Comparison of ENCODE assay signal across 17 cellular contexts in genomic region chr10:132606031-132606491, GRCh38.
A peak's percentile ranks its signal among the peaks of the same experiment; 100 is the strongest.
DNase-seq lines count a peak whose midpoint lies in the region; ATAC-seq and TF ChIP-seq lines count a peak whose summit lies in the region.
"Had no signal": no experiment of that assay in that cellular context is flagged by ENCODE, and none has a peak within 500 bp of the region (broad histone marks: within the 10 kb centered on the region; RNA-seq: fewer than 3 reads in every experiment).

No MANE protein-coding gene starts in this region.

- H2BK5ac ChIP-seq in IMR-90 (ENCODE audit: low read depth, low read length, poor library complexity, severe bottlenecking) = no peak overlapping the region

- H4K8ac ChIP-seq in IMR-90 (ENCODE audit: low read depth in 2 of 2, low read length in 2 of 2) = no peak overlapping the region

- TF ChIP-seq POLR2A in IMR-90 (IDR thresholded peaks at IDR 0.05; ENCODE audit: low read depth, low read length) = no peak

- peaks cover 20 to 35% (median 30%) of the 10 kb centered on the region in 11 experiments for H3K9me3 ChIP-seq in BLaER1 treated with 17β-estradiol and CSF1 and Interleukin-3, amounts not matched to agents 10 nM and 100 nM (replicated peaks in 1 of 11)
- H3K9me3 ChIP-seq in IMR-90 (ENCODE audit: control insufficient read depth, insufficient read depth, low read length) = no peaks in the 10 kb centered on the region

- H2AFZ ChIP-seq in IMR-90 (replicated peaks; ENCODE audit: low read length, poor library complexity) = no peak overlapping the region

- H3K18ac ChIP-seq in IMR-90 (ENCODE audit: low read depth, low read length) = no peak overlapping the region

- H3K4me3 Mint-ChIP-seq in activated CD4-positive, alpha-beta memory T cell treated with anti-CD3 and anti-CD28 coated beads for 36 hours = no peak overlapping the region
- H3K4me3 Mint-ChIP-seq: CD4-positive, alpha-beta memory T cell had no signal

- H4K91ac ChIP-seq in IMR-90 (ENCODE audit: insufficient read depth, low read depth, low read length) = no peak overlapping the region

- H3K23ac ChIP-seq in IMR-90 (ENCODE audit: low read depth, low read length) = no peak overlapping the region

- no peak overlapping the region for H3K27ac Mint-ChIP-seq in activated CD4-positive, alpha-beta memory T cell treated with anti-CD3 and anti-CD28 coated beads for 36 hours
- H3K27ac Mint-ChIP-seq: CD4-positive, alpha-beta memory T cell had no signal

- dilution Hi-C loops in IMR-90 (cut with HindIII; ENCODE audit: low sequenced_read_pairs, unreplicated experiment) = no loop called here

- H3K79me1 ChIP-seq in IMR-90 (ENCODE audit: low read depth in 1 of 2, low read length in 2 of 2) = peaks cover 28 to 29% of the 10 kb centered on the region in 2 experiments

- no TSS peak for BruUV-seq in IMR-90 (replicated peaks; lab: Mats Ljungman, UMichigan)

- no peak for TF ChIP-seq RAD21 in IMR-90 (IDR thresholded peaks at IDR 0.05; ENCODE audit: low read length)

- CTCF ChIA-PET in IMR-90 (lab: Yijun Ruan, JAX) = no interaction called here
- CTCF ChIA-PET in activated CD4-positive, alpha-beta memory T cell treated with anti-CD3 and anti-CD28 coated beads for 36 hours (lab: Charles Lee) = no interaction called here

- H3K9me1 ChIP-seq in IMR-90 (ENCODE audit: insufficient read depth, low read length) = peaks cover 3% of the 10 kb centered on the region; the same call in 1 of the 2 replicates

- H3K36me3 ChIP-seq in BLaER1 treated with 17β-estradiol and CSF1 and Interleukin-3, amounts not matched to agents 10 nM and 100 nM = peaks cover 0 to 47% (median 6%) of the 10 kb centered on the region in 11 experiments; a peak in 9 of 22 replicates
- no peaks in the 10 kb centered on the region for H3K36me3 ChIP-seq in IMR-90 (ENCODE audit: control insufficient read depth, insufficient read depth, low read length)

- H3K14ac ChIP-seq in IMR-90 (replicated peaks; ENCODE audit: low read depth, low read length) = no peak overlapping the region

- peaks cover 0 to 2% (median 0%) of the 10 kb centered on the region in 11 experiments; a peak in 1 of 22 replicates for H3K27me3 ChIP-seq in BLaER1 treated with 17β-estradiol and CSF1 and Interleukin-3, amounts not matched to agents 10 nM and 100 nM
- no peaks in the 10 kb centered on the region for H3K27me3 ChIP-seq in IMR-90 (ENCODE audit: control insufficient read depth, insufficient read depth, low read length)

- H3K9ac ChIP-seq in BLaER1 treated with 17β-estradiol and CSF1 and Interleukin-3, amounts not matched to agents 10 nM and 100 nM = peak overlapping the region in 4 of 11 experiments; percentile 9 to 52 (median 36); a peak in 5 of 22 replicates
- no peak overlapping the region for H3K9ac ChIP-seq in IMR-90 (ENCODE audit: low read depth, low read length)
- H3K9ac ChIP-seq: KMS-11 had no signal

- H3K4ac ChIP-seq in IMR-90 (ENCODE audit: low read depth, low read length) = no peak overlapping the region

- peak overlapping the region; percentile 32 to 81 (median 60); a peak in 19 of 22 replicates for H3K4me2 ChIP-seq in BLaER1 treated with 17β-estradiol and CSF1 and Interleukin-3, amounts not matched to agents 10 nM and 100 nM
- H3K4me2 ChIP-seq in IMR-90 (ENCODE audit: low read depth, low read length) = no peak overlapping the region
- H3K4me2 ChIP-seq: KMS-11 had no signal

- TF ChIP-seq CTCF in IMR-90 (conservative IDR thresholded peaks at IDR 0.05; ENCODE audit: low read depth, low read length) = no peak

- H3K56ac ChIP-seq in IMR-90 (ENCODE audit: extremely low read depth, insufficient read depth, low read length) = no peak overlapping the region

- no peak overlapping the region for H2BK20ac ChIP-seq in IMR-90 (ENCODE audit: low read depth, low read length)

- peak overlapping the region in 4 of 11 experiments; percentile 16 to 55 (median 40); a peak in 6 of 22 replicates for H3K27ac ChIP-seq in BLaER1 treated with 17β-estradiol and CSF1 and Interleukin-3, amounts not matched to agents 10 nM and 100 nM
- no peak overlapping the region for H3K27ac ChIP-seq in IMR-90 (ENCODE audit: insufficient read depth, low read length)
- H3K27ac ChIP-seq: KMS-11 had no signal

- no peak overlapping the region for H4K5ac ChIP-seq in IMR-90 (ENCODE audit: low read depth, low read length)

- H3K9me3 Mint-ChIP-seq in activated CD4-positive, alpha-beta memory T cell treated with anti-CD3 and anti-CD28 coated beads for 36 hours = peaks cover 6% of the 10 kb centered on the region

- H3K4me3 ChIP-seq in BLaER1 treated with 17β-estradiol and CSF1 and Interleukin-3, amounts not matched to agents 10 nM and 100 nM = no peak overlapping the region
- no peak overlapping the region for H3K4me3 ChIP-seq in IMR-90 (ENCODE audit: insufficient read depth, low read depth, low read length)

- intact Hi-C loops in IMR-90 (cut with micrococcal nuclease) (no loop called here), sciatic nerve (cut with DNase I) (no loop called here)
- intact Hi-C loops in activated CD4-positive, alpha-beta memory T cell treated with anti-CD3 and anti-CD28 coated beads for 36 hours (cut with micrococcal nuclease) = no loop called here

- no peaks in the 10 kb centered on the region for H3K27me3 Mint-ChIP-seq in activated CD4-positive, alpha-beta memory T cell treated with anti-CD3 and anti-CD28 coated beads for 36 hours
- H3K27me3 Mint-ChIP-seq: CD4-positive, alpha-beta memory T cell had no signal

- no peaks in the 10 kb centered on the region for H3K36me3 Mint-ChIP-seq in activated CD4-positive, alpha-beta memory T cell treated with anti-CD3 and anti-CD28 coated beads for 36 hours

- H3K4me1 Mint-ChIP-seq in activated CD4-positive, alpha-beta memory T cell treated with anti-CD3 and anti-CD28 coated beads for 36 hours (ENCODE audit: low read depth) = peaks cover 6% of the 10 kb centered on the region

- 100% methylated on average over 1 of the region's 28 CpGs; no CpG with 5 or more reads in 1 of the 2 experiments for WGBS in IMR-90 (ENCODE audit: extremely low coverage in 2 of 2, insufficient read length in 1 of 2), 2 experiments

- H4K20me1 ChIP-seq in BLaER1 treated with 17β-estradiol and CSF1 and Interleukin-3, amounts not matched to agents 10 nM and 100 nM = peaks cover 31 to 94% (median 69%) of the 10 kb centered on the region in 11 experiments; a peak in 20 of 22 replicates
- peaks cover 60% of the 10 kb centered on the region for H4K20me1 ChIP-seq in IMR-90 (ENCODE audit: insufficient read depth, low read length)

- no peak overlapping the region for H2BK15ac ChIP-seq in IMR-90 (ENCODE audit: low read depth, low read length)

- DNase-seq in IMR-90 = no peak
- DNase-seq in islet precursor cell = peak; percentile 33
- no peak for DNase-seq in sciatic nerve (ENCODE audit: low spot score)
- no peak for DNase-seq in DMS79 (lab: John Stamatoyannopoulos, UW)
- DNase-seq in activated CD4-positive, alpha-beta memory T cell treated with anti-CD3 and anti-CD28 coated beads for 36 hours = no peak
- DNase-seq in anterior cingulate cortex (lab: John Stamatoyannopoulos, UW) = no peak
- DNase-seq in NOMO-1 (lab: John Stamatoyannopoulos, UW; ENCODE audit: unreplicated experiment in 2 of 2) = no peak
- DNase-seq: ACHN; CD4-positive, alpha-beta memory T cell; DND-41; GF-D8; NCI-H1092; NCI-H1694; NCI-H69; NK-92 treated with Interleukin-12 subunit alpha and Interleukin-12 subunit beta, amount 100 ng/mL, for 24 hours had no signal

- H3K4me1 ChIP-seq in BLaER1 treated with 17β-estradiol and CSF1 and Interleukin-3, amounts not matched to agents 10 nM and 100 nM = peaks cover 9 to 34% (median 25%) of the 10 kb centered on the region in 10 experiments; a peak in 18 of 20 replicates
- peaks cover 2% of the 10 kb centered on the region; the same call in 1 of the 2 replicates for H3K4me1 ChIP-seq in IMR-90 (ENCODE audit: control insufficient read depth, insufficient read depth, low read length)

- H2AK5ac ChIP-seq in IMR-90 (ENCODE audit: low read depth, low read length) = no peak overlapping the region

- in situ Hi-C loops in IMR-90 (cut with MboI; ENCODE audit: low sequenced_read_pairs) = no loop called here

- H2BK120ac ChIP-seq in IMR-90 (ENCODE audit: low read depth, low read length) = no peak overlapping the region

- POLR2A ChIA-PET in IMR-90 (lab: Charles Lee; ENCODE audit: unreplicated experiment) = no interaction called here
- POLR2A ChIA-PET in activated CD4-positive, alpha-beta memory T cell treated with anti-CD3 and anti-CD28 coated beads for 36 hours (lab: Charles Lee) = no interaction called here

- no peak for ATAC-seq in IMR-90 (ENCODE audit: low read depth)
- ATAC-seq in sciatic nerve = peak; percentile 27

- H2AK9ac ChIP-seq in IMR-90 (replicated peaks; ENCODE audit: low read depth, low read length, poor library complexity) = peak overlapping the region; percentile 49

TF ChIP-seq in IMR-90, 13 proteins besides CTCF, POLR2A, EP300 and RAD21 (continues in another document):
- TF ChIP-seq RCOR1 (IDR thresholded peaks at IDR 0.05; ENCODE audit: insufficient replicate concordance, low read length) (no peak), MXI1 (IDR thresholded peaks at IDR 0.05; ENCODE audit: borderline replicate concordance, low read depth, low read length) (no peak), MAZ (IDR thresholded peaks at IDR 0.05; ENCODE audit: borderline replicate concordance, low read depth, low read length) (no peak), CEBPB (IDR thresholded peaks at IDR 0.05; ENCODE audit: low read depth, low read length) (no peak), RFX5 (IDR thresholded peaks at IDR 0.05; ENCODE audit: low read depth, low read length) (no peak), ELK1 (IDR thresholded peaks at IDR 0.05; ENCODE audit: borderline replicate concordance, low read depth, low read length) (no peak), FOS (IDR thresholded peaks at IDR 0.05; ENCODE audit: low read depth, low read length) (no peak), CHD1 (IDR thresholded peaks at IDR 0.05; ENCODE audit: low read depth, low read length) (no peak), MAFK (IDR thresholded peaks at IDR 0.05; ENCODE audit: low read depth, low read length) (no peak)
- TF ChIP-seq, protein P1, sequence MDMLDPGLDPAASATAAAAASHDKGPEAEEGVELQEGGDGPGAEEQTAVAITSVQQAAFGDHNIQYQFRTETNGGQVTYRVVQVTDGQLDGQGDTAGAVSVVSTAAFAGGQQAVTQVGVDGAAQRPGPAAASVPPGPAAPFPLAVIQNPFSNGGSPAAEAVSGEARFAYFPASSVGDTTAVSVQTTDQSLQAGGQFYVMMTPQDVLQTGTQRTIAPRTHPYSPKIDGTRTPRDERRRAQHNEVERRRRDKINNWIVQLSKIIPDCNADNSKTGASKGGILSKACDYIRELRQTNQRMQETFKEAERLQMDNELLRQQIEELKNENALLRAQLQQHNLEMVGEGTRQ (IDR thresholded peaks at IDR 0.05; ENCODE audit: low read depth, low read length) = no peak
